ENCODE assay signal across 8 cellular contexts in genomic region chr5:156815988-156816599, GRCh38. TPM values are rescaled to one million over a fixed set of nuclear protein-coding genes. Genes with fewer than 3 reads are reported as not detected.
DNase-seq lines count a peak whose midpoint lies in the region; ATAC-seq and TF ChIP-seq lines count a peak whose summit lies in the region.

No MANE protein-coding gene starts in this region.

- intact Hi-C loops in PC-9 (cut with micrococcal nuclease; ENCODE audit: unreplicated experiment) = loop anchor here (5.0 kb wide), 1 partner anchor 1199 kb away; no protein-coding TSS in a partner anchor

- no TSS peak for BruUV-seq in PC-9 (replicated peaks; lab: Mats Ljungman, UMichigan)

- no peak overlapping the region for H2AFZ ChIP-seq in PC-9

- TF ChIP-seq CTCF in AG10803 (conservative IDR thresholded peaks at IDR 0.05; ENCODE audit: low read length) (peak; percentile 83), GM12873 (IDR thresholded peaks at IDR 0.05; ENCODE audit: insufficient read depth, low read depth, low read length, missing control alignments) (peak; percentile 50), PC-9 (conservative IDR thresholded peaks at IDR 0.05) (peak; percentile 44; the same call in 1 of the 2 replicates), epithelial cell of proximal tubule (conservative IDR thresholded peaks at IDR 0.05; ENCODE audit: low read depth, low read length) (peak; percentile 71), retinal pigment epithelial cell (conservative IDR thresholded peaks at IDR 0.05; ENCODE audit: low read depth, low read length) (peak; percentile 46)

- no peaks in the 10 kb centered on the region for H4K20me1 ChIP-seq in PC-9 (ENCODE audit: insufficient read depth)

- peak; percentile 76 for ATAC-seq in HG02759 (IDR thresholded peaks at IDR 0.05; ENCODE audit: unreplicated experiment)

- DNase-seq in AG10803 (ENCODE audit: low read depth) = peak; percentile 51
- no peak for DNase-seq in PC-9
- no peak for DNase-seq in epithelial cell of proximal tubule (ENCODE audit: low read depth)
- DNase-seq in retinal pigment epithelial cell (ENCODE audit: low read depth) = no peak
- no peak for DNase-seq in H4 (ENCODE audit: low spot score)
- no peak for DNase-seq in NCI-H2081 treated with DMSO at 0.1 percent for 48 hours (lab: John Stamatoyannopoulos, UW)

- no peaks in the 10 kb centered on the region for H3K9me3 ChIP-seq in PC-9 (ENCODE audit: insufficient read depth, low read depth)

- POLR2A ChIA-PET in PC-9 (lab: Charles Lee; ENCODE audit: unreplicated experiment) = interaction anchor here (0.6 kb wide), 1 partner anchor 17 kb away, joined by 5 read pairs; no protein-coding TSS in a partner anchor

- no peak overlapping the region for H3K27ac ChIP-seq in PC-9

- no peaks in the 10 kb centered on the region for H3F3A ChIP-seq in PC-9 (ENCODE audit: insufficient read depth, low read depth)

- no peaks in the 10 kb centered on the region for H3K27me3 ChIP-seq in PC-9 (ENCODE audit: insufficient read depth, low read depth)

- H3K4me1 ChIP-seq in PC-9 (replicated peaks; ENCODE audit: insufficient read depth) = no peaks in the 10 kb centered on the region

- no peaks in the 10 kb centered on the region for H3K36me3 ChIP-seq in PC-9 (ENCODE audit: low read depth)

- H3K4me2 ChIP-seq in PC-9 = no peak overlapping the region

- H3K79me2 ChIP-seq in PC-9 (ENCODE audit: low read depth) = no peaks in the 10 kb centered on the region

- no peaks in the 10 kb centered on the region for H3K9me2 ChIP-seq in PC-9 (ENCODE audit: insufficient read depth)

- H3K4me3 ChIP-seq in AG10803 (ENCODE audit: low read length) (no peak overlapping the region), PC-9 (no peak overlapping the region), epithelial cell of proximal tubule (ENCODE audit: low read depth, low read length) (no peak overlapping the region), retinal pigment epithelial cell (ENCODE audit: low read length) (no peak overlapping the region)

- CTCF ChIA-PET in PC-9 (lab: Charles Lee) = no interaction called here

RNA-seq across cellular contexts. Expression of gene PPP1R2B, which starts 34.0 kb away (rescaled TPM):
- total RNA-seq in PC-9 (2021) (not detected in 2 replicates), epithelial cell of proximal tubule (0.06 and 0.07 TPM in 2 replicates)
- total RNA-seq in H4 (2014; rRNA removed; shearing (Covaris generic)) = 0.06 TPM in 1 of 2 replicates, not detected in the other
